In the genomic region with DNA sequence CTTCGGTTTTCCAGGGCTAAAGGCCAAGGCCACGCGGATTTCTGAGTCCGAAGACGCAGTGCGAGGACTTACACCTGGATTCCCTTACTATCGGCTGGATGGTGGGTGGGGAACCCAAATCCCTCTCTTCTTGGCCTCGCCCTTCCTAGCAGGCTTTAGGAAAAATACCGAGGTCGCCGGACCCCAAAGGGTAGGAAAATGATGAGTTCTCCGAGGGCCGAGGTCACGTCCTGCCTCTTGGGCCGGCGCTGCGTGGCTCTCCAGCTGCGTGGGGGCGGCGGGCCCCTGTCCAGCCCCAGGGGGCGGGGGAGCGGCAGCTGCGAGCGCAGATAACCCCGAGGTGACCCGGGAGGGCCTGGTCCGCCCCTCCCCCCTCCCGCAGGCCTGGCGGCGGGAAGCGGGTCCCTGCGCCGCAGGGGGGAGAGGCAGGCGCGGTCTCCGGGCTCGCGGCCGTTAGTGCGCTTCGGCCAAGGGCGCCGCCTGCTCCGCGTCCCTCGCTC, we compare ENCODE assay signal across 8 cellular contexts. TPM values are rescaled to one million over a fixed set of nuclear protein-coding genes. Genes with fewer than 3 reads are reported as not detected.
DNase-seq lines count a peak whose midpoint lies in the region; ATAC-seq and TF ChIP-seq lines count a peak whose summit lies in the region.
"Had no signal": no experiment of that assay in that cellular context is flagged by ENCODE, and none has a peak within 500 bp of the region (broad histone marks: within the 10 kb centered on the region; RNA-seq: fewer than 3 reads in every experiment).

No MANE protein-coding gene starts in this region.

- H2AFZ ChIP-seq in neural cell (ENCODE audit: low read depth, low read length): no peak overlapping the region

- peak overlapping the region; percentile 67 for H3K4me3 Mint-ChIP-seq in activated naive CD8-positive, alpha-beta T cell treated with anti-CD3 and anti-CD28 coated beads, Interleukin-2, amount 10 ng/mL, durations not matched to agents 7 days and 5 days

- TF ChIP-seq POLR2A in GM18505 (IDR thresholded peaks at IDR 0.05; ENCODE audit: borderline replicate concordance, extremely low read depth, insufficient read depth, insufficient read length): no peak

- POLR2A ChIA-PET in activated naive CD8-positive, alpha-beta T cell treated with anti-CD3 and anti-CD28 coated beads, Interleukin-2, amount 10 ng/mL, durations not matched to agents 7 days and 5 days (lab: Charles Lee): interaction anchor here (1.1 to 1.3 kb wide), 3 partner anchors 11 to 19 kb away, joined by 4 to 5 read pairs (median 4); a partner anchor contains a TSS

- in situ Hi-C loops in HAP-1 (cut with MboI; ENCODE audit: low sequenced_read_pairs): loop anchor here (5.0 to 10.0 kb wide), 2 partner anchors 90 to 417 kb away; no protein-coding TSS in a partner anchor

- peaks cover 53% of the 10 kb centered on the region for H3K27me3 ChIP-seq in DOHH2 (ENCODE audit: control insufficient read depth, low read length)
- H3K27me3 ChIP-seq in HAP-1 (ENCODE audit: low read depth): no peaks in the 10 kb centered on the region
- peaks cover 100% of the 10 kb centered on the region for H3K27me3 ChIP-seq in neural cell (ENCODE audit: insufficient read depth, low read depth, low read length)

- no peaks in the 10 kb centered on the region for H3K36me3 Mint-ChIP-seq in activated naive CD8-positive, alpha-beta T cell treated with anti-CD3 and anti-CD28 coated beads, Interleukin-2, amount 10 ng/mL, durations not matched to agents 7 days and 5 days

- H3K4me1 ChIP-seq in DOHH2 (ENCODE audit: control insufficient read depth, low read length) (peaks cover 10% of the 10 kb centered on the region), HAP-1 (peaks cover 14% of the 10 kb centered on the region; the same call in 1 of the 2 replicates)

- no peaks in the 10 kb centered on the region for H4K20me1 ChIP-seq in DOHH2 (ENCODE audit: control insufficient read depth, insufficient read depth, low read depth, low read length)
- no peaks in the 10 kb centered on the region for H4K20me1 ChIP-seq in neural cell (ENCODE audit: insufficient read depth)

- no peak overlapping the region for H3K27ac Mint-ChIP-seq in activated naive CD8-positive, alpha-beta T cell treated with anti-CD3 and anti-CD28 coated beads, Interleukin-2, amount 10 ng/mL, durations not matched to agents 7 days and 5 days

- TF ChIP-seq EP300 in neural cell (conservative IDR thresholded peaks at IDR 0.05; ENCODE audit: poor library complexity, severe bottlenecking): no peak

- peaks cover 76% of the 10 kb centered on the region for H3K27me3 Mint-ChIP-seq in activated naive CD8-positive, alpha-beta T cell treated with anti-CD3 and anti-CD28 coated beads, Interleukin-2, amount 10 ng/mL, durations not matched to agents 7 days and 5 days

- peaks cover 22% of the 10 kb centered on the region for H3K4me1 Mint-ChIP-seq in activated naive CD8-positive, alpha-beta T cell treated with anti-CD3 and anti-CD28 coated beads, Interleukin-2, amount 10 ng/mL, durations not matched to agents 7 days and 5 days

- TF ChIP-seq CTCF in DOHH2 (IDR thresholded peaks at IDR 0.05; ENCODE audit: low read depth, low read length, poor library complexity, severe bottlenecking) (no peak), neural cell (IDR thresholded peaks at IDR 0.05; ENCODE audit: poor library complexity, severe bottlenecking) (no peak)

- H3K9me2 ChIP-seq in DOHH2 (replicated peaks; ENCODE audit: control insufficient read depth, low read length): no peaks in the 10 kb centered on the region
- no peaks in the 10 kb centered on the region for H3K9me2 ChIP-seq in neural cell (ENCODE audit: insufficient read depth, low read length)

- H3K9ac ChIP-seq in neural cell (ENCODE audit: low read length): no peak overlapping the region

- DNase-seq in HAP-1 (ENCODE audit: low spot score in 2 of 2): no peak
- peak; percentile 45 for DNase-seq in activated naive CD8-positive, alpha-beta T cell treated with anti-CD3 and anti-CD28 coated beads, Interleukin-2, amount 10 ng/mL, durations not matched to agents 7 days and 5 days
- DNase-seq in cerebellar nuclear complex (lab: John Stamatoyannopoulos, UW): no peak
- no peak for DNase-seq in retina
- DNase-seq: NCI-H510A treated with DMSO at 0.1 percent for 48 hours had no signal

- no peaks in the 10 kb centered on the region for H3F3A ChIP-seq in DOHH2 (ENCODE audit: control insufficient read depth, insufficient read depth)
- H3F3A ChIP-seq in neural cell (ENCODE audit: insufficient read depth, low read length, poor library complexity, severe bottlenecking): no peaks in the 10 kb centered on the region

- no peaks in the 10 kb centered on the region for H3K9me3 Mint-ChIP-seq in activated naive CD8-positive, alpha-beta T cell treated with anti-CD3 and anti-CD28 coated beads, Interleukin-2, amount 10 ng/mL, durations not matched to agents 7 days and 5 days

- H3K79me2 ChIP-seq in DOHH2 (ENCODE audit: control insufficient read depth, low read length) (no peaks in the 10 kb centered on the region), neural cell (replicated peaks; ENCODE audit: insufficient read depth, low read length) (no peaks in the 10 kb centered on the region)

- ATAC-seq in activated naive CD8-positive, alpha-beta T cell treated with anti-CD3 and anti-CD28 coated beads, Interleukin-2, amount 10 ng/mL, durations not matched to agents 7 days and 5 days (ENCODE audit: low read depth): no peak
- no peak for ATAC-seq in GM18505 (IDR thresholded peaks at IDR 0.05; ENCODE audit: unreplicated experiment)

- H3K27ac ChIP-seq in DOHH2 (ENCODE audit: low read depth, low read length) (no peak overlapping the region), neural cell (ENCODE audit: low read length) (no peak overlapping the region)

- H3K36me3 ChIP-seq in DOHH2 (ENCODE audit: control insufficient read depth, low read length) (no peaks in the 10 kb centered on the region), HAP-1 (replicated peaks) (peaks cover 15% of the 10 kb centered on the region), neural cell (ENCODE audit: insufficient read depth, low read length) (no peaks in the 10 kb centered on the region)

- no peak for TF ChIP-seq RAD21 in neural cell (conservative IDR thresholded peaks at IDR 0.05)

- peak overlapping the region; percentile 37; the same call in 1 of the 2 replicates for H3K4me2 ChIP-seq in DOHH2 (ENCODE audit: low read length)
- no peak overlapping the region for H3K4me2 ChIP-seq in neural cell (ENCODE audit: low read length)

- H3K9me3 ChIP-seq in DOHH2 (ENCODE audit: control insufficient read depth, insufficient read depth, low read length) (no peaks in the 10 kb centered on the region), HAP-1 (no peaks in the 10 kb centered on the region), neural cell (ENCODE audit: low read length) (no peaks in the 10 kb centered on the region)

- H3K4me3 ChIP-seq in DOHH2 (ENCODE audit: low read length) (peak overlapping the region; percentile 32; the same call in 1 of the 2 replicates), HAP-1 (peak overlapping the region; percentile 64), neural cell (ENCODE audit: low read length) (peak overlapping the region; percentile 50)

TF ChIP-seq in neural cell, 6 proteins besides CTCF, POLR2A, EP300 and RAD21:
- TF ChIP-seq SMC3 (conservative IDR thresholded peaks at IDR 0.05; ENCODE audit: poor library complexity) (no peak), POLR2AphosphoS5 (IDR thresholded peaks at IDR 0.05) (no peak), TAF1 (IDR thresholded peaks at IDR 0.05; ENCODE audit: low read depth) (no peak), MXI1 (conservative IDR thresholded peaks at IDR 0.05; ENCODE audit: poor library complexity, severe bottlenecking) (no peak), EZH2 (IDR thresholded peaks at IDR 0.05; ENCODE audit: borderline replicate concordance, insufficient read depth, low read length, poor library complexity, severe bottlenecking) (no peak)
- TF ChIP-seq, protein P1, sequence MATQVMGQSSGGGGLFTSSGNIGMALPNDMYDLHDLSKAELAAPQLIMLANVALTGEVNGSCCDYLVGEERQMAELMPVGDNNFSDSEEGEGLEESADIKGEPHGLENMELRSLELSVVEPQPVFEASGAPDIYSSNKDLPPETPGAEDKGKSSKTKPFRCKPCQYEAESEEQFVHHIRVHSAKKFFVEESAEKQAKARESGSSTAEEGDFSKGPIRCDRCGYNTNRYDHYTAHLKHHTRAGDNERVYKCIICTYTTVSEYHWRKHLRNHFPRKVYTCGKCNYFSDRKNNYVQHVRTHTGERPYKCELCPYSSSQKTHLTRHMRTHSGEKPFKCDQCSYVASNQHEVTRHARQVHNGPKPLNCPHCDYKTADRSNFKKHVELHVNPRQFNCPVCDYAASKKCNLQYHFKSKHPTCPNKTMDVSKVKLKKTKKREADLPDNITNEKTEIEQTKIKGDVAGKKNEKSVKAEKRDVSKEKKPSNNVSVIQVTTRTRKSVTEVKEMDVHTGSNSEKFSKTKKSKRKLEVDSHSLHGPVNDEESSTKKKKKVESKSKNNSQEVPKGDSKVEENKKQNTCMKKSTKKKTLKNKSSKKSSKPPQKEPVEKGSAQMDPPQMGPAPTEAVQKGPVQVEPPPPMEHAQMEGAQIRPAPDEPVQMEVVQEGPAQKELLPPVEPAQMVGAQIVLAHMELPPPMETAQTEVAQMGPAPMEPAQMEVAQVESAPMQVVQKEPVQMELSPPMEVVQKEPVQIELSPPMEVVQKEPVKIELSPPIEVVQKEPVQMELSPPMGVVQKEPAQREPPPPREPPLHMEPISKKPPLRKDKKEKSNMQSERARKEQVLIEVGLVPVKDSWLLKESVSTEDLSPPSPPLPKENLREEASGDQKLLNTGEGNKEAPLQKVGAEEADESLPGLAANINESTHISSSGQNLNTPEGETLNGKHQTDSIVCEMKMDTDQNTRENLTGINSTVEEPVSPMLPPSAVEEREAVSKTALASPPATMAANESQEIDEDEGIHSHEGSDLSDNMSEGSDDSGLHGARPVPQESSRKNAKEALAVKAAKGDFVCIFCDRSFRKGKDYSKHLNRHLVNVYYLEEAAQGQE (IDR thresholded peaks at IDR 0.05; ENCODE audit: borderline replicate concordance): no peak
TF ChIP-seq in neural cell: peak in this region for 0.

RNA-seq across cellular contexts. Expression of a gene that starts 0.8 kb away (rescaled TPM):
- total RNA-seq in activated naive CD8-positive, alpha-beta T cell treated with anti-CD3 and anti-CD28 coated beads, Interleukin-2, amount 10 ng/mL, durations not matched to agents 7 days and 5 days: not detected
- not detected in 2 replicates for polyA plus RNA-seq in neural cell
- polyA minus RNA-seq in neural cell: not detected in 2 replicates

RNA-seq across cellular contexts. Expression of a gene that starts 13.0 kb away (rescaled TPM):
- not detected for total RNA-seq in activated naive CD8-positive, alpha-beta T cell treated with anti-CD3 and anti-CD28 coated beads, Interleukin-2, amount 10 ng/mL, durations not matched to agents 7 days and 5 days
- not detected in 2 replicates for polyA plus RNA-seq in neural cell
- not detected in 2 replicates for polyA minus RNA-seq in neural cell

RNA-seq across cellular contexts. Expression of a gene that starts 19.2 kb away (rescaled TPM):
- total RNA-seq in activated naive CD8-positive, alpha-beta T cell treated with anti-CD3 and anti-CD28 coated beads, Interleukin-2, amount 10 ng/mL, durations not matched to agents 7 days and 5 days: 100 to 1,000 TPM; 254 to 265 TPM
- 127 and 162 TPM in 2 replicates for polyA plus RNA-seq in neural cell
- polyA minus RNA-seq in neural cell: 140 and 152 TPM in 2 replicates
